8 cellular contexts compared by ENCODE assay signal in the genomic region with DNA sequence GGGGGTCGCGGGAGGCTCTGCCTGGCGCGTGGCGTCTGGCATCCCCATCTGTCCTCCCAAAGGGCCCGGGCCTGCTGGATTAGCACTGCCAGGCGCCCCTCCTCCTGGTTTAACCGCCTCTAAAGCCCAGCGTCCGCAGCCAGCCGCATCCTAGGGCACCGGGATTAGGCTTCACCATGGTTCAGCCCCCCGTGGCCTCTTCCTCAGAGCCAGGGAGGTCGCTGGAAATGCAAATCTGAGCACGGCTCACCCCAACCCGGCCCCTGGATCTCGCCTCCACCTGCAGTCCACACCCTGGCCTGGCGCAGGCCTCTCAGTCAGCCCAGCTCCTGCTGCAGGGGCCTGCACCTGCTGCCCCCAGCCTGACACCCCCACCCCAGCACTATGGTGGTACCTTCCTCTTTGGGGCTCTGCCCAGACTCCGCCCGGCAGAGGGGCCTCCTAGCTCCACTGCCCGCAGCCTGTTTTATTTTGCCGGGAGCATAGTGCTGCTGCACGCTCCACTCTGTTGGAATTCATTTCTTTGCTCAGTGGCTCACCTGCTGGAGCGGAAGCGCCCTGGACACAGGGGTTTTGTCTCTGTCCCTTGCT. TPM values are rescaled to one million over a fixed set of nuclear protein-coding genes. Genes with fewer than 3 reads are reported as not detected.
DNase-seq lines count a peak whose midpoint lies in the region; ATAC-seq and TF ChIP-seq lines count a peak whose summit lies in the region.

No MANE protein-coding gene starts in this region.

- ATAC-seq in naive B cell (ENCODE audit: low read depth in 2 of 2) (peak; percentile 19), GM21786 (IDR thresholded peaks at IDR 0.05; ENCODE audit: unreplicated experiment) (no peak), HG03565 (IDR thresholded peaks at IDR 0.05; ENCODE audit: unreplicated experiment) (no peak)

- H3K27me3 Mint-ChIP-seq in naive B cell = peaks cover 4 to 16% (median 7%) of the 10 kb centered on the region in 3 donors

- no peaks in the 10 kb centered on the region for H3K36me3 Mint-ChIP-seq in naive B cell

- H3K27ac Mint-ChIP-seq in naive B cell = peak overlapping the region in 1 of 6 donors; percentile 47

- H3K4me3 ChIP-seq in astrocyte of the spinal cord (ENCODE audit: low read depth, low read length) = no peak overlapping the region

- in situ Hi-C loops in astrocyte of the spinal cord (cut with HindIII; ENCODE audit: low sequenced_read_pairs) = no loop called here

- DNase-seq in GM10248 (ENCODE audit: extremely low spot score) (peak; percentile 39), NCI-H146 (lab: John Stamatoyannopoulos, UW) (peak; percentile 96), astrocyte of the spinal cord (ENCODE audit: low read depth, low spot score) (peak; percentile 12), naive B cell (no peak), DMS153 (lab: John Stamatoyannopoulos, UW) (no peak)
- DNase-seq in stimulated activated CD4-positive, alpha-beta T cell treated with anti-CD3 and anti-CD28 coated beads, Interleukin-1b, Interleukin-23, amount 100 ng/mL, for 48 hours = no peak

- POLR2A ChIA-PET in GM10248 (lab: Yijun Ruan, JAX) = interaction anchor here (0.5 kb wide), 1 partner anchor 463 kb away, joined by 3 read pairs; no protein-coding TSS in a partner anchor

- no peaks in the 10 kb centered on the region for H3K9me3 Mint-ChIP-seq in naive B cell

- H3K4me3 Mint-ChIP-seq in naive B cell = peak overlapping the region; percentile 80 to 92 (median 88)

- CTCF ChIA-PET in GM10248 (lab: Yijun Ruan, JAX) = interaction anchor here (1.9 kb wide), 1 partner anchor 11 kb away, joined by 5 read pairs; no protein-coding TSS in a partner anchor

- TF ChIP-seq CTCF in GM10248 (IDR thresholded peaks at IDR 0.05; ENCODE audit: control extremely low read depth, extremely low read depth, low read depth, missing control alignments) (no peak), astrocyte of the spinal cord (IDR thresholded peaks at IDR 0.05; ENCODE audit: low read depth, low read length) (no peak)

- peaks cover 13 to 20% (median 15%) of the 10 kb centered on the region in 3 donors for H3K4me1 Mint-ChIP-seq in naive B cell

RNA-seq across cellular contexts. Expression of a gene that starts 13.2 kb away (rescaled TPM):
- polyA plus RNA-seq in naive B cell (ENCODE audit: low read depth in 6 of 6) = not detected

RNA-seq across cellular contexts. Expression of a gene that starts 43.9 kb away (rescaled TPM):
- polyA plus RNA-seq in naive B cell (ENCODE audit: low read depth in 6 of 6) = 10 to 100 TPM; 21.8 to 32.6 (median 27.4) TPM

Comparison
In these comparisons a context has a peak if more than half of its experiments do, and no peak if none do; other contexts are left out.
1. DNase-seq: peak in GM10248 (single experiment), NCI-H146 (single experiment) and astrocyte of the spinal cord (single experiment); none in naive B cell (single experiment), stimulated activated CD4-positive, alpha-beta T cell treated with anti-CD3 and anti-CD28 coated beads, Interleukin-1b, Interleukin-23, amount 100 ng/mL, for 48 hours (single experiment) and DMS153 (single experiment).
2. ATAC-seq: peak in naive B cell (2 of 2); none in GM21786 (single experiment) and HG03565 (single experiment).